Comparison of ENCODE assay signal across 15 cellular contexts in genomic region chr5:33261305-33261704, GRCh38.
DNase-seq lines count a peak whose midpoint lies in the region; ATAC-seq and TF ChIP-seq lines count a peak whose summit lies in the region.
"Had no signal": no experiment of that assay in that cellular context is flagged by ENCODE, and none has a peak within 500 bp of the region (broad histone marks: within the 10 kb centered on the region; RNA-seq: fewer than 3 reads in every experiment).

No MANE protein-coding gene starts in this region.

- no peaks in the 10 kb centered on the region for H3K27me3 Mint-ChIP-seq in natural killer cell (ENCODE audit: low read depth in 2 of 2)

- no peak overlapping the region for H3K4me3 ChIP-seq in GM23248
- H3K4me3 ChIP-seq in smooth muscle cell = no peak overlapping the region
- no peak overlapping the region for H3K4me3 ChIP-seq in testis
- H3K4me3 ChIP-seq: K562, tibial nerve had no signal

- intact Hi-C loops in testis (cut with DNase I; ENCODE audit: low total_unique reads) (no loop called here), natural killer cell (cut with micrococcal nuclease) (no loop called here)

- H3K4me1 ChIP-seq in GM23248 (ENCODE audit: insufficient read depth) (peaks cover 44% of the 10 kb centered on the region), smooth muscle cell (ENCODE audit: low read depth) (no peaks in the 10 kb centered on the region), testis (no peaks in the 10 kb centered on the region)

- H3F3A ChIP-seq in GM23248 (ENCODE audit: insufficient read depth) = peaks cover 32% of the 10 kb centered on the region
- H3F3A ChIP-seq in smooth muscle cell (ENCODE audit: low read depth) = no peaks in the 10 kb centered on the region

- in situ Hi-C loops in GM23248 (cut with MboI) = no loop called here

- no peak for TF ChIP-seq POLR2A in testis (IDR thresholded peaks at IDR 0.05)

- H3K4me2 ChIP-seq in GM23248 (ENCODE audit: unreplicated experiment) (peak overlapping the region; percentile 38), smooth muscle cell (peak overlapping the region; percentile 24)

- H3K4me3 Mint-ChIP-seq in natural killer cell = no peak overlapping the region
- H3K4me3 Mint-ChIP-seq: activated naive CD4-positive, alpha-beta T cell treated with anti-CD3 and anti-CD28 coated beads for 36 hours; naive thymus-derived CD8-positive, alpha-beta T cell had no signal

- no peaks in the 10 kb centered on the region for H3K9me2 ChIP-seq in GM23248 (ENCODE audit: insufficient read depth)

- H2AFZ ChIP-seq in GM23248 (peak overlapping the region; percentile 65), smooth muscle cell (ENCODE audit: low read depth) (no peak overlapping the region)

- H3K79me2 ChIP-seq in GM23248 (ENCODE audit: insufficient read depth) = no peaks in the 10 kb centered on the region
- no peaks in the 10 kb centered on the region for H3K79me2 ChIP-seq in smooth muscle cell (ENCODE audit: low read depth)

- H3K27ac ChIP-seq in GM23248 = peak overlapping the region; percentile 55
- H3K27ac ChIP-seq in smooth muscle cell (ENCODE audit: low read depth) = no peak overlapping the region
- no peak overlapping the region for H3K27ac ChIP-seq in testis
- H3K27ac ChIP-seq: tibial nerve, VCaP had no signal

- no peaks in the 10 kb centered on the region for H4K20me1 ChIP-seq in GM23248 (ENCODE audit: insufficient read depth)
- no peaks in the 10 kb centered on the region for H4K20me1 ChIP-seq in smooth muscle cell (ENCODE audit: low read depth)

- H3K36me3 ChIP-seq in GM23248 (ENCODE audit: low read depth) = no peaks in the 10 kb centered on the region
- no peaks in the 10 kb centered on the region for H3K36me3 ChIP-seq in smooth muscle cell (ENCODE audit: low read depth)
- H3K36me3 ChIP-seq in testis (ENCODE audit: low read depth, missing control alignments) = no peaks in the 10 kb centered on the region
- H3K36me3 ChIP-seq: tibial nerve had no signal

- H3K27ac Mint-ChIP-seq in natural killer cell = no peak overlapping the region
- H3K27ac Mint-ChIP-seq: activated naive CD4-positive, alpha-beta T cell treated with anti-CD3 and anti-CD28 coated beads for 36 hours; naive thymus-derived CD8-positive, alpha-beta T cell had no signal

- WGBS in GM23248 (ENCODE audit: low coverage in 1 of 2, low lambda C conversion rate in 2 of 2, missing lambda C conversion rate in 2 of 2), 2 experiments = 15 to 17% methylated on average over 2 of the region's 2 CpGs
- WGBS in smooth muscle cell (ENCODE audit: low lambda C conversion rate) = 73% methylated on average over 2 of the region's 2 CpGs
- 89 to 90% methylated on average over 2 of the region's 2 CpGs for WGBS in testis, 2 donors

- H3K9me3 ChIP-seq in GM23248 (ENCODE audit: low read depth) (no peaks in the 10 kb centered on the region), smooth muscle cell (replicated peaks; ENCODE audit: low read depth) (no peaks in the 10 kb centered on the region), testis (no peaks in the 10 kb centered on the region)

- no peaks in the 10 kb centered on the region for H3K4me1 Mint-ChIP-seq in natural killer cell
- H3K4me1 Mint-ChIP-seq: naive thymus-derived CD8-positive, alpha-beta T cell had no signal

- TF ChIP-seq CTCF in smooth muscle cell (IDR thresholded peaks at IDR 0.05; ENCODE audit: borderline replicate concordance, insufficient read depth, poor library complexity, severe bottlenecking) = no peak
- no peak for TF ChIP-seq CTCF in testis (IDR thresholded peaks at IDR 0.05)
- no peak for TF ChIP-seq CTCF in natural killer cell (IDR thresholded peaks at IDR 0.05)

- no peak overlapping the region for H3K9ac ChIP-seq in GM23248
- no peak overlapping the region for H3K9ac ChIP-seq in smooth muscle cell (ENCODE audit: low read depth)

- no peaks in the 10 kb centered on the region for H3K36me3 Mint-ChIP-seq in natural killer cell

- ATAC-seq in SK-N-SH treated with all-trans-retinoic acid at 6 μM for 48 hours = peak; percentile 32; the same call in 2 of the 3 replicates
- no peak for ATAC-seq in HG03196 (IDR thresholded peaks at IDR 0.05; ENCODE audit: unreplicated experiment)
- ATAC-seq in natural killer cell = no peak
- ATAC-seq: K562; naive thymus-derived CD8-positive, alpha-beta T cell had no signal

- DNase-seq in GM23248 = peak; percentile 64
- peak; percentile 78 for DNase-seq in fibroblast of peridontal ligament (ENCODE audit: extremely low read depth)
- no peak for DNase-seq in smooth muscle cell (lab: John Stamatoyannopoulos, UW; ENCODE audit: unreplicated experiment)
- no peak for DNase-seq in islet precursor cell
- no peak for DNase-seq in testis
- DNase-seq in natural killer cell = no peak
- DNase-seq: activated naive CD4-positive, alpha-beta T cell treated with anti-CD3 and anti-CD28 coated beads for 36 hours; caudate nucleus; naive thymus-derived CD8-positive, alpha-beta T cell; stimulated activated CD4-positive, alpha-beta T cell treated with anti-CD3 and anti-CD28 coated beads, Interleukin-1b, Interleukin-23, amount 100 ng/mL, for 48 hours had no signal

- H3K9me3 Mint-ChIP-seq in natural killer cell = peaks cover 8 to 17% of the 10 kb centered on the region in 2 donors

- H3K27me3 ChIP-seq in GM23248 (replicated peaks; ENCODE audit: insufficient read depth) (no peaks in the 10 kb centered on the region), smooth muscle cell (ENCODE audit: low read depth) (no peaks in the 10 kb centered on the region), testis (no peaks in the 10 kb centered on the region)
- H3K27me3 ChIP-seq: tibial nerve had no signal

TF ChIP-seq in SK-N-SH treated with all-trans-retinoic acid at 6 μM for 48 hours, 23 proteins besides CTCF, POLR2A, EP300 and RAD21:
- TF ChIP-seq GLIS3 (CRISPR knock-in tag; IDR thresholded peaks at IDR 0.05) (no peak), OSR1 (CRISPR knock-in tag; IDR thresholded peaks at IDR 0.05) (no peak), ESRRG (CRISPR knock-in tag; IDR thresholded peaks at IDR 0.05) (no peak)

Comparison
In these comparisons a context has a peak if more than half of its experiments do, and no peak if none do; other contexts are left out.
1. DNase-seq: peak in GM23248 (single experiment) and fibroblast of peridontal ligament (single experiment); none in smooth muscle cell (single experiment), islet precursor cell (single experiment), testis (single experiment) and natural killer cell (single experiment).